In genomic region chr1:154221815-154222081, GRCh38 we compare ENCODE assay signal across 9 cellular contexts. TPM values are rescaled to one million over a fixed set of nuclear protein-coding genes. Genes with fewer than 3 reads are reported as not detected.
DNase-seq lines count a peak whose midpoint lies in the region; ATAC-seq and TF ChIP-seq lines count a peak whose summit lies in the region.
"Had no signal": no experiment of that assay in that cellular context is flagged by ENCODE, and none has a peak within 500 bp of the region (broad histone marks: within the 10 kb centered on the region; RNA-seq: fewer than 3 reads in every experiment).

No MANE protein-coding gene starts in this region.

- no peaks in the 10 kb centered on the region for H3F3A ChIP-seq in Loucy (ENCODE audit: low read depth)

- H3K4me1 Mint-ChIP-seq in CD8-positive, alpha-beta T cell (ENCODE audit: low read depth) = peaks cover 79% of the 10 kb centered on the region
- H3K4me1 Mint-ChIP-seq in MCF 10A (ENCODE audit: insufficient read depth, unreplicated experiment) = peaks cover 49% of the 10 kb centered on the region

- H3K9me3 Mint-ChIP-seq in CD8-positive, alpha-beta T cell = no peaks in the 10 kb centered on the region
- no peaks in the 10 kb centered on the region for H3K9me3 Mint-ChIP-seq in MCF 10A (ENCODE audit: unreplicated experiment)

- intact Hi-C loops in CD8-positive, alpha-beta T cell (cut with DNase I, micrococcal nuclease) = loop anchor here (2.0 to 5.0 kb wide), 7 partner anchors 63 to 1636 kb away; partner anchors contain the start of genes GON4L (in 2 of the 2), SYT11 (in 2 of the 2), ATP8B2 (in 1 of the 2) and GATAD2B (in 1 of the 2)
- intact Hi-C loops in MCF 10A (cut with micrococcal nuclease) (loop anchor here (2.0 kb wide), 1 partner anchor 25 kb away; no protein-coding TSS in a partner anchor), vagina (cut with DNase I) (loop anchor here (2.0 kb wide), 1 partner anchor 39 kb away; no protein-coding TSS in a partner anchor)

- H3K4me1 ChIP-seq in CD8-positive, alpha-beta T cell (ENCODE audit: insufficient read depth, low read length) = peaks cover 54% of the 10 kb centered on the region
- H3K4me1 ChIP-seq in Loucy (ENCODE audit: insufficient read depth, low read length, poor library complexity, severe bottlenecking) (peaks cover 62% of the 10 kb centered on the region), vagina (peaks cover 65% of the 10 kb centered on the region)

- POLR2A ChIA-PET in CD8-positive, alpha-beta T cell (lab: Charles Lee) = interaction anchor here (0.7 to 3.5 kb wide), 5 partner anchors 9 to 231 kb away, joined by 3 to 14 read pairs (median 3); partner anchors contain the start of genes HAX1 and RPS27
- POLR2A ChIA-PET in MCF 10A (lab: Yijun Ruan, JAX) = interaction anchor here (0.5 to 11.7 kb wide), 24 partner anchors 10 to 1100 kb away, joined by 3 to 167 read pairs (median 8); partner anchors contain the start of genes HAX1, PYGO2, RPS27 and SLC27A3

- CTCF ChIA-PET in CD8-positive, alpha-beta T cell (lab: Charles Lee) = interaction anchor here (2.4 kb wide), 1 partner anchor 114 kb away, joined by 8 read pairs; no protein-coding TSS in a partner anchor
- CTCF ChIA-PET in MCF 10A (lab: Yijun Ruan, JAX) = interaction anchor here (0.6 to 1.6 kb wide), 5 partner anchors 11 to 204 kb away, joined by 3 to 4 read pairs (median 4); no protein-coding TSS in a partner anchor

- H3K27ac ChIP-seq in CD8-positive, alpha-beta T cell (ENCODE audit: low read depth, low read length) = peak overlapping the region; percentile 83
- H3K27ac ChIP-seq in vagina = peak overlapping the region; percentile 100

- peak overlapping the region; percentile 95 for H3K4me3 Mint-ChIP-seq in CD8-positive, alpha-beta T cell
- peak overlapping the region; percentile 92 for H3K4me3 Mint-ChIP-seq in MCF 10A (ENCODE audit: unreplicated experiment)

- H3K27me3 Mint-ChIP-seq in CD8-positive, alpha-beta T cell (ENCODE audit: low read depth) = no peaks in the 10 kb centered on the region
- no peaks in the 10 kb centered on the region for H3K27me3 Mint-ChIP-seq in MCF 10A (ENCODE audit: insufficient read depth, unreplicated experiment)

- no peaks in the 10 kb centered on the region for H3K27me3 ChIP-seq in CD8-positive, alpha-beta T cell (ENCODE audit: insufficient read depth, low read length)
- no peaks in the 10 kb centered on the region for H3K27me3 ChIP-seq in Loucy (ENCODE audit: insufficient read depth, low read length, poor library complexity, severe bottlenecking)
- H3K27me3 ChIP-seq in vagina = no peaks in the 10 kb centered on the region

- H2AFZ ChIP-seq in Loucy (ENCODE audit: low read length) = no peak overlapping the region

- H3K36me3 Mint-ChIP-seq in CD8-positive, alpha-beta T cell = peaks cover 64% of the 10 kb centered on the region
- peaks cover 55% of the 10 kb centered on the region for H3K36me3 Mint-ChIP-seq in MCF 10A (ENCODE audit: insufficient read depth, unreplicated experiment)

- BruUV-seq in MCF 10A (replicated peaks; lab: Mats Ljungman, UMichigan) = no TSS peak

- H3K4me2 ChIP-seq in Loucy (ENCODE audit: low read depth, low read length, poor library complexity, severe bottlenecking) = peak overlapping the region; percentile 99

- no peak for TF ChIP-seq CTCF in CD8-positive, alpha-beta T cell (IDR thresholded peaks at IDR 0.05)
- TF ChIP-seq CTCF in Loucy (conservative IDR thresholded peaks at IDR 0.05; ENCODE audit: low read length) (no peak), MCF 10A (IDR thresholded peaks at IDR 0.05; ENCODE audit: unreplicated experiment) (no peak), vagina (IDR thresholded peaks at IDR 0.05) (no peak)

- peak overlapping the region; percentile 99 for H3K27ac Mint-ChIP-seq in CD8-positive, alpha-beta T cell
- peak overlapping the region; percentile 99 for H3K27ac Mint-ChIP-seq in MCF 10A (ENCODE audit: low read depth, unreplicated experiment)

- peaks cover 77% of the 10 kb centered on the region for H4K20me1 ChIP-seq in Loucy (ENCODE audit: insufficient read depth, low read length, poor library complexity, severe bottlenecking)

- no peak for TF ChIP-seq POLR2A in vagina (IDR thresholded peaks at IDR 0.05)

- ATAC-seq in CD8-positive, alpha-beta T cell = no peak
- no peak for ATAC-seq in GM19351 (IDR thresholded peaks at IDR 0.05; ENCODE audit: unreplicated experiment)

- DNase-seq in CD8-positive, alpha-beta T cell = no peak
- DNase-seq in MCF 10A (ENCODE audit: unreplicated experiment) = peak; percentile 29
- peak; percentile 51 to 60 for DNase-seq in lung microvascular endothelial cell (ENCODE audit: low read depth in 2 of 2)
- no peak for DNase-seq in vagina (ENCODE audit: extremely low spot score in 2 of 2)
- no peak for DNase-seq in NCI-H345 (lab: John Stamatoyannopoulos, UW)
- no peak for DNase-seq in NCI-H510A treated with DMSO at 0.1 percent for 48 hours (lab: John Stamatoyannopoulos, UW)

- peaks cover 14% of the 10 kb centered on the region for H3K36me3 ChIP-seq in CD8-positive, alpha-beta T cell (ENCODE audit: insufficient read depth, low read length)
- H3K36me3 ChIP-seq in Loucy (ENCODE audit: insufficient read depth, low read length) (peaks cover 15% of the 10 kb centered on the region), vagina (peaks cover 0 to 31% of the 10 kb centered on the region in 2 donors)

- H3K9me2 ChIP-seq in Loucy (replicated peaks; ENCODE audit: low read depth, low read length) = no peaks in the 10 kb centered on the region

- peak overlapping the region; percentile 68 for H3K4me3 ChIP-seq in CD8-positive, alpha-beta T cell (ENCODE audit: low read depth, low read length)
- H3K4me3 ChIP-seq in Loucy (ENCODE audit: low read length, poor library complexity, severe bottlenecking) = peak overlapping the region; percentile 91
- H3K4me3 ChIP-seq in vagina = peak overlapping the region; percentile 67 to 95

- peaks cover 95% of the 10 kb centered on the region for H3K79me2 ChIP-seq in Loucy (ENCODE audit: insufficient read depth, low read length)

- H3K9ac ChIP-seq in Loucy (ENCODE audit: low read depth, low read length, poor library complexity, severe bottlenecking) = peak overlapping the region; percentile 97

- H3K9me3 ChIP-seq in CD8-positive, alpha-beta T cell (ENCODE audit: low read length) = no peaks in the 10 kb centered on the region
- H3K9me3 ChIP-seq in Loucy (ENCODE audit: insufficient read depth, low read depth, low read length) (no peaks in the 10 kb centered on the region), vagina (no peaks in the 10 kb centered on the region)

RNA-seq across cellular contexts. Expression of gene UBAP2L, which starts 1.0 kb away (rescaled TPM):
- 100 to 1,000 TPM; 212 to 226 TPM for total RNA-seq in CD8-positive, alpha-beta T cell
- 219 and 223 TPM in 2 replicates for total RNA-seq in MCF 10A (2022)
- total RNA-seq in lung microvascular endothelial cell = 30.1 and 34.3 TPM in 2 replicates
- total RNA-seq in vagina = 75.9 TPM

RNA-seq across cellular contexts. Expression of gene CFAP141, which starts 15.6 kb away (rescaled TPM):
- not detected for total RNA-seq in CD8-positive, alpha-beta T cell
- total RNA-seq in MCF 10A (2022) = not detected in 2 replicates
- total RNA-seq in lung microvascular endothelial cell = not detected in 2 replicates
- total RNA-seq in vagina = not detected
- total RNA-seq: T-helper 1 cell treated with Interleukin-12 subunit alpha and Interleukin-12 subunit beta and Interleukin-4 antibody, amounts not matched to agents 30 ng/mL and 1 ng/mL, for 36 hours had no signal

RNA-seq across cellular contexts. Expression of gene TPM3, which starts 29.8 kb away (rescaled TPM):
- total RNA-seq in CD8-positive, alpha-beta T cell = 100 to 1,000 TPM; 341 to 347 TPM
- 625 and 698 TPM in 2 replicates for total RNA-seq in MCF 10A (2022)
- 297 and 300 TPM in 2 replicates for total RNA-seq in lung microvascular endothelial cell
- total RNA-seq in vagina = 138 TPM

RNA-seq across cellular contexts. Expression of gene HAX1, which starts 50.7 kb away (rescaled TPM):
- 10 to 100 TPM; 56.8 to 58.4 TPM for total RNA-seq in CD8-positive, alpha-beta T cell
- 261 and 295 TPM in 2 replicates for total RNA-seq in MCF 10A (2022)
- total RNA-seq in lung microvascular endothelial cell = 61.9 and 107 TPM in 2 replicates
- total RNA-seq in vagina = 80.3 TPM

Comparison
In these comparisons a context has a peak if more than half of its experiments do, and no peak if none do; other contexts are left out.
1. DNase-seq: peak in MCF 10A (single experiment) and lung microvascular endothelial cell (2 of 2); none in CD8-positive, alpha-beta T cell (0 of 7), vagina (0 of 2), NCI-H345 (single experiment) and NCI-H510A treated with DMSO at 0.1 percent for 48 hours (single experiment).
2. Peak in every context shown above with its lines, with median percentiles within 50 percentile points of each other: H3K4me3 ChIP-seq.